Comparison of ENCODE assay signal across 17 cellular contexts in the genomic region with DNA sequence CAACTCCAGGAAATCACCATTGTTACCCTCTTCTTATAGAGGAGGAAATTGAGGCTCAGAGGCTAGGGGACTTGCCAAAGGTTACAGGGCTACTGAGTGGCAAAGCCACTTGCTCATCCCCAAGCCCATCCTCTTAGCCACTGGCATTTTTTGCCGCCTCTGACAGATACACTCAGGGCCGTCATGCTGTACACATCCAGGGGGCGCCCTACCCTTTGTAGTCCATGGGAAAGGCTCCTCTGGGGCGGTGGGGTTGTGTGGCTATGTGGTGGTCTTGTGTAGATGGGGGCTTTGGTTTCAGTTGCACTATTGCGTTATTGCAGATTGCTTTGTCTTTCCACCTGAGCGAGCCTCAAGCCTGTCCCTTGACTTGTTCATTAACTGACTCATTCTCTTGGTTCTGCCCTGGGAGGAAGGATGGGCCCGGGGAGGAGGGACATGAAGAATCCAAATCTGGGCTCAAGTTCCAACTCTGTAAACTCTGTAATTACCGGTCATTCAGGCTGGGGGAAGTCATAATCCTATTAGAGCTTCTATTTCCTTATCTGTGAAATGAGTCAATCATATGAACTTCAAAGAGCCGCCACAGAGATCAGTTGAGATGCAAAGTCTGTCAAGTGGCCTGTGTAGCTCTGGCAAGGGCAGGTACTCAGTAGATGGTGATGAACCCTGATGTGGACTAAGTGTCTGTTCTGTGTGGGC. TPM values are rescaled to one million over a fixed set of nuclear protein-coding genes. Genes with fewer than 3 reads are reported as not detected.
DNase-seq lines count a peak whose midpoint lies in the region; ATAC-seq and TF ChIP-seq lines count a peak whose summit lies in the region.
"Had no signal": no experiment of that assay in that cellular context is flagged by ENCODE, and none has a peak within 500 bp of the region (broad histone marks: within the 10 kb centered on the region; RNA-seq: fewer than 3 reads in every experiment).

No MANE protein-coding gene starts in this region.

- no peak for TF ChIP-seq RAD21 in HCT116 (IDR thresholded peaks at IDR 0.05; ENCODE audit: low read depth)

- no peak overlapping the region for H3K18ac ChIP-seq in mesenchymal stem cell (ENCODE audit: low read depth in 1 of 2, low read length in 2 of 2)

- H3K4me3 Mint-ChIP-seq in Caco-2 (ENCODE audit: unreplicated experiment): peak overlapping the region; percentile 20
- H3K4me3 Mint-ChIP-seq in activated CD4-positive, alpha-beta T cell treated with anti-CD3 and anti-CD28 coated beads, Interleukin-2, amount 10 ng/mL, durations not matched to agents 7 days and 5 days: no peak overlapping the region
- H3K4me3 Mint-ChIP-seq: CD8-positive, alpha-beta T cell; central memory CD8-positive, alpha-beta T cell had no signal

- no peaks in the 10 kb centered on the region for H3K27me3 Mint-ChIP-seq in Caco-2 (ENCODE audit: insufficient read depth, unreplicated experiment)
- peaks cover 30% of the 10 kb centered on the region for H3K27me3 Mint-ChIP-seq in activated CD4-positive, alpha-beta T cell treated with anti-CD3 and anti-CD28 coated beads, Interleukin-2, amount 10 ng/mL, durations not matched to agents 7 days and 5 days

- no peak overlapping the region for H2AK5ac ChIP-seq in mesenchymal stem cell (ENCODE audit: low read length, severe bottlenecking)

- intact Hi-C loops in Caco-2 (cut with micrococcal nuclease; ENCODE audit: unreplicated experiment) (loop anchor here (1.0 to 2.0 kb wide), 3 partner anchors 83 to 436 kb away; no protein-coding TSS in a partner anchor), HCT116 (cut with micrococcal nuclease) (no loop called here)

- POLR2A ChIA-PET in Caco-2 (lab: Charles Lee): interaction anchor here (0.5 to 0.6 kb wide), 2 partner anchors 11 to 244 kb away, joined by 3 to 6 read pairs; no protein-coding TSS in a partner anchor
- POLR2A ChIA-PET in HCT116 (lab: Charles Lee): no interaction called here
- POLR2A ChIA-PET in activated CD4-positive, alpha-beta T cell treated with anti-CD3 and anti-CD28 coated beads, Interleukin-2, amount 10 ng/mL, durations not matched to agents 7 days and 5 days (lab: Charles Lee): no interaction called here

- no peaks in the 10 kb centered on the region for H3K36me3 ChIP-seq in Caco-2 (ENCODE audit: control insufficient read depth, insufficient read depth, low read length)
- H3K36me3 ChIP-seq in HCT116 (ENCODE audit: control insufficient read depth in 1 of 2, insufficient read depth in 2 of 2, low read length in 2 of 2): no peaks in the 10 kb centered on the region
- no peaks in the 10 kb centered on the region for H3K36me3 ChIP-seq in WERI-Rb-1
- H3K36me3 ChIP-seq in mesenchymal stem cell (ENCODE audit: control insufficient read depth in 1 of 2, insufficient read depth in 2 of 2, low read depth in 1 of 2, low read length in 2 of 2): no peaks in the 10 kb centered on the region

- peak; percentile 60 for ATAC-seq in HCT116
- ATAC-seq: CD8-positive, alpha-beta T cell; left ventricle myocardium superior had no signal

- H4K8ac ChIP-seq in mesenchymal stem cell (ENCODE audit: low read length): no peak overlapping the region

- no peak overlapping the region for H4K91ac ChIP-seq in mesenchymal stem cell (ENCODE audit: low read length)

- H3K27me3 ChIP-seq in Caco-2 (replicated peaks; ENCODE audit: control insufficient read depth, insufficient read depth, low read length): no peaks in the 10 kb centered on the region
- no peaks in the 10 kb centered on the region for H3K27me3 ChIP-seq in HCT116 (ENCODE audit: insufficient read depth, low read length)
- H3K27me3 ChIP-seq in WERI-Rb-1 (ENCODE audit: insufficient read depth, low read depth, severe bottlenecking): no peaks in the 10 kb centered on the region
- peaks cover 70 to 86% of the 10 kb centered on the region in 2 experiments for H3K27me3 ChIP-seq in mesenchymal stem cell (ENCODE audit: control insufficient read depth in 1 of 2, insufficient read depth in 1 of 2, low read length in 2 of 2)

- no peak overlapping the region for H3K4me3 ChIP-seq in Caco-2 (ENCODE audit: low read depth, low read length)
- no peak overlapping the region for H3K4me3 ChIP-seq in HCT116 (replicated peaks in 1 of 2; ENCODE audit: low read depth in 1 of 2, low read length in 2 of 2)
- H3K4me3 ChIP-seq in WERI-Rb-1 (ENCODE audit: low read depth, low read length): no peak overlapping the region
- no peak overlapping the region for H3K4me3 ChIP-seq in mesenchymal stem cell (ENCODE audit: insufficient read depth in 1 of 2, low read depth in 1 of 2, low read length in 2 of 2)

- peak overlapping the region; percentile 54 for H3K27ac Mint-ChIP-seq in Caco-2 (ENCODE audit: unreplicated experiment)
- no peak overlapping the region for H3K27ac Mint-ChIP-seq in activated CD4-positive, alpha-beta T cell treated with anti-CD3 and anti-CD28 coated beads, Interleukin-2, amount 10 ng/mL, durations not matched to agents 7 days and 5 days
- H3K27ac Mint-ChIP-seq: activated T-helper 2 cell treated with anti-CD3 and anti-CD28 coated beads, Interferon-gamma antibody, Interleukin-2, Interleukin-4, amounts not matched to agents 10 μg/mL and 5 μg/mL and 100 μg/mL, durations not matched to agents 14 hours and 24 hours and 36 hours; CD8-positive, alpha-beta T cell had no signal

- H3K4me2 ChIP-seq in HCT116 (ENCODE audit: low read length): no peak overlapping the region
- no peak overlapping the region for H3K4me2 ChIP-seq in mesenchymal stem cell (ENCODE audit: low read length, poor library complexity, severe bottlenecking)

- no peak overlapping the region for H2BK120ac ChIP-seq in mesenchymal stem cell (ENCODE audit: low read depth, low read length)

- H3K9ac ChIP-seq in HCT116 (ENCODE audit: low read length): no peak overlapping the region
- no peak overlapping the region for H3K9ac ChIP-seq in mesenchymal stem cell (ENCODE audit: low read length)

- 63% methylated on average over 9 of the region's 9 CpGs for WGBS in mesenchymal stem cell

- H3K4ac ChIP-seq in mesenchymal stem cell (ENCODE audit: low read depth in 1 of 2, low read length in 2 of 2): no peak overlapping the region

- H3K4me1 ChIP-seq in Caco-2 (peaks cover 63% of the 10 kb centered on the region), HCT116 (ENCODE audit: control insufficient read depth in 1 of 2, insufficient read depth in 2 of 2, low read length in 2 of 2) (peaks cover 4 to 13% of the 10 kb centered on the region in 2 experiments; a peak in 2 of 4 replicates), mesenchymal stem cell (ENCODE audit: control insufficient read depth, insufficient read depth, low read depth, low read length) (peaks cover 5% of the 10 kb centered on the region)

- H2BK5ac ChIP-seq in mesenchymal stem cell (ENCODE audit: low read depth, low read length, poor library complexity, severe bottlenecking): no peak overlapping the region

- H2AFZ ChIP-seq in HCT116 (ENCODE audit: low read depth, low read length, poor library complexity, severe bottlenecking) (no peak overlapping the region), mesenchymal stem cell (ENCODE audit: low read depth, low read length) (no peak overlapping the region)

- DNase-seq in Caco-2 (peak; percentile 92 to 94), HCT116 (ENCODE audit: low read depth, low spot score) (no peak), WERI-Rb-1 (peak; percentile 47), left kidney (ENCODE audit: low read depth, low spot score) (peak; percentile 14), mesenchymal stem cell (no peak), NCI-H69 (lab: John Stamatoyannopoulos, UW) (no peak), cerebellum (ENCODE audit: low spot score) (no peak)
- no peak for DNase-seq in activated CD4-positive, alpha-beta T cell treated with anti-CD3 and anti-CD28 coated beads, Interleukin-2, amount 10 ng/mL, durations not matched to agents 7 days and 5 days
- DNase-seq: amniotic stem cell; CD8-positive, alpha-beta T cell; left ventricle myocardium superior; NCI-H1048; NCI-H2107; stimulated activated CD4-positive, alpha-beta T cell treated with anti-CD3 and anti-CD28 coated beads, Interleukin-12 subunit alpha, Interleukin-12 subunit beta, amount 100 ng/mL, for 4 hours; stimulated activated naive CD4-positive, alpha-beta T cell treated with Interleukin-2 at 50 U/mL for 16 hours had no signal

- H3K23ac ChIP-seq in mesenchymal stem cell (ENCODE audit: low read length in 2 of 2): no peak overlapping the region

- BruUV-seq in Caco-2 (replicated peaks; lab: Mats Ljungman, UMichigan) (no TSS peak), HCT116 (replicated peaks; lab: Mats Ljungman, UMichigan) (no TSS peak)

- no peaks in the 10 kb centered on the region for H3K9me3 Mint-ChIP-seq in Caco-2 (ENCODE audit: unreplicated experiment)
- no peaks in the 10 kb centered on the region for H3K9me3 Mint-ChIP-seq in activated CD4-positive, alpha-beta T cell treated with anti-CD3 and anti-CD28 coated beads, Interleukin-2, amount 10 ng/mL, durations not matched to agents 7 days and 5 days
- H3K9me3 Mint-ChIP-seq: activated T-helper 2 cell treated with anti-CD3 and anti-CD28 coated beads, Interferon-gamma antibody, Interleukin-2, Interleukin-4, amounts not matched to agents 10 μg/mL and 5 μg/mL and 100 μg/mL, durations not matched to agents 14 hours and 24 hours and 36 hours; CD8-positive, alpha-beta T cell; central memory CD8-positive, alpha-beta T cell had no signal

- no peaks in the 10 kb centered on the region for H4K20me1 ChIP-seq in HCT116 (ENCODE audit: insufficient read depth)

- CTCF ChIA-PET in Caco-2 (lab: Charles Lee) (interaction anchor here (0.5 to 3.3 kb wide), 20 partner anchors 11 to 367 kb away, joined by 3 to 22 read pairs (median 3); partner anchors contain the start of gene LYRM9), HCT116 (lab: Charles Lee) (interaction anchor here (2.3 kb wide), 1 partner anchor 8 kb away, joined by 14 read pairs; no protein-coding TSS in a partner anchor)
- CTCF ChIA-PET in activated CD4-positive, alpha-beta T cell treated with anti-CD3 and anti-CD28 coated beads, Interleukin-2, amount 10 ng/mL, durations not matched to agents 7 days and 5 days (lab: Charles Lee): interaction anchor here (14.8 kb wide), 1 partner anchor 85 kb away, joined by 225 read pairs; no protein-coding TSS in a partner anchor

- H2BK12ac ChIP-seq in mesenchymal stem cell (ENCODE audit: low read length in 2 of 2): no peak overlapping the region

- no peak overlapping the region for H2BK15ac ChIP-seq in mesenchymal stem cell (ENCODE audit: low read depth, poor library complexity, severe bottlenecking)

- no peak overlapping the region for H3K14ac ChIP-seq in mesenchymal stem cell (ENCODE audit: low read length in 2 of 2)

- no peak for TF ChIP-seq POLR2A in HCT116 (IDR thresholded peaks at IDR 0.05; ENCODE audit: borderline replicate concordance, extremely low read depth, insufficient read depth, insufficient read length)

- H3K27ac ChIP-seq in HCT116 (ENCODE audit: low read depth, low read length) (no peak overlapping the region), WERI-Rb-1 (no peak overlapping the region), mesenchymal stem cell (ENCODE audit: low read length, poor library complexity, severe bottlenecking) (no peak overlapping the region)

- no peaks in the 10 kb centered on the region for H3K9me3 ChIP-seq in Caco-2
- no peaks in the 10 kb centered on the region for H3K9me3 ChIP-seq in HCT116 (ENCODE audit: control insufficient read depth in 1 of 2, insufficient read depth in 1 of 2, low read depth in 1 of 2, low read length in 2 of 2)
- no peaks in the 10 kb centered on the region for H3K9me3 ChIP-seq in WERI-Rb-1 (ENCODE audit: severe bottlenecking)
- no peaks in the 10 kb centered on the region for H3K9me3 ChIP-seq in mesenchymal stem cell (ENCODE audit: control insufficient read depth, low read length)

- TF ChIP-seq CTCF in Caco-2 (IDR thresholded peaks at IDR 0.05; ENCODE audit: insufficient read depth in 1 of 2, low read depth in 1 of 2, low read length in 1 of 2, severe bottlenecking in 1 of 2, unreplicated experiment in 1 of 2) (peak; percentile 48 to 59), HCT116 (IDR thresholded peaks at IDR 0.05 in 2 of 3, conservative IDR thresholded peaks at IDR 0.05 in 1 of 3; ENCODE audit: borderline replicate concordance in 1 of 3, insufficient read depth in 1 of 3, low read depth in 2 of 3, low read length in 2 of 3) (peak in 2 of 3 experiments; percentile 26 to 43; a peak in 3 of 6 replicates), WERI-Rb-1 (IDR thresholded peaks at IDR 0.05; ENCODE audit: low read depth, low read length) (peak; percentile 47)

- H3K4me1 Mint-ChIP-seq in Caco-2 (ENCODE audit: low read depth, unreplicated experiment): peaks cover 60% of the 10 kb centered on the region
- peaks cover 7% of the 10 kb centered on the region for H3K4me1 Mint-ChIP-seq in activated CD4-positive, alpha-beta T cell treated with anti-CD3 and anti-CD28 coated beads, Interleukin-2, amount 10 ng/mL, durations not matched to agents 7 days and 5 days

- RAD21 ChIA-PET in HCT116 (lab: Charles Lee; ENCODE audit: low non-redundant PET in 1 of 2, low total read pairs in 2 of 2, uncharacterized antibody in 2 of 2, unreplicated experiment in 2 of 2): interaction anchor here in 1 of 2 experiments (1.3 kb wide), 1 partner anchor 82 kb away, joined by 3 read pairs; no protein-coding TSS in a partner anchor

- H3K9me2 ChIP-seq in HCT116 (ENCODE audit: insufficient read depth): no peaks in the 10 kb centered on the region

- peaks cover 5% of the 10 kb centered on the region for H3K36me3 Mint-ChIP-seq in Caco-2 (ENCODE audit: insufficient read depth, unreplicated experiment)
- no peaks in the 10 kb centered on the region for H3K36me3 Mint-ChIP-seq in activated CD4-positive, alpha-beta T cell treated with anti-CD3 and anti-CD28 coated beads, Interleukin-2, amount 10 ng/mL, durations not matched to agents 7 days and 5 days (ENCODE audit: low read depth)
- H3K36me3 Mint-ChIP-seq: CD8-positive, alpha-beta T cell had no signal

- H3K79me2 ChIP-seq in HCT116 (ENCODE audit: insufficient read depth, low read length): no peaks in the 10 kb centered on the region

- H3K79me1 ChIP-seq in mesenchymal stem cell (replicated peaks; ENCODE audit: low read length, poor library complexity, severe bottlenecking): no peaks in the 10 kb centered on the region

RNA-seq across cellular contexts. Expression of gene NOS2, which starts 2.8 kb away (rescaled TPM):
- total RNA-seq in Caco-2 (2022) (19.0 and 21.1 TPM in 2 replicates), HCT116 (2021; ENCODE audit: unreplicated experiment) (0.07 TPM), cerebellum (0.36 TPM)
- polyA plus RNA-seq in HCT116 (2012): 0.13 and 0.16 TPM in 2 replicates
- not detected for polyA plus RNA-seq in mesenchymal stem cell (2013, experiment 1 of 2)
- not detected for polyA plus RNA-seq in mesenchymal stem cell (2013, experiment 2 of 2)
- total RNA-seq in activated CD4-positive, alpha-beta T cell treated with anti-CD3 and anti-CD28 coated beads, Interleukin-2, amount 10 ng/mL, durations not matched to agents 7 days and 5 days: not detected
- total RNA-seq: activated T-helper 2 cell treated with anti-CD3 and anti-CD28 coated beads, Interferon-gamma antibody, Interleukin-2, Interleukin-4, amounts not matched to agents 10 μg/mL and 5 μg/mL and 100 μg/mL, durations not matched to agents 14 hours and 24 hours and 36 hours had no signal

Comparison
In these comparisons a context has a peak if more than half of its experiments do, and no peak if none do; other contexts are left out.
1. DNase-seq: peak in Caco-2 (2 of 2), WERI-Rb-1 (single experiment) and left kidney (single experiment); none in HCT116 (single experiment), mesenchymal stem cell (single experiment), NCI-H69 (single experiment), activated CD4-positive, alpha-beta T cell treated with anti-CD3 and anti-CD28 coated beads, Interleukin-2, amount 10 ng/mL, durations not matched to agents 7 days and 5 days (single experiment) and cerebellum (single experiment).
2. RNA of gene NOS2, which starts 2.8 kb away (total RNA-seq): 19.0 to 21.1 TPM in Caco-2; 0.36 TPM in cerebellum (single experiment), 0.07 TPM in HCT116 (single experiment) and not detected in activated CD4-positive, alpha-beta T cell treated with anti-CD3 and anti-CD28 coated beads, Interleukin-2, amount 10 ng/mL, durations not matched to agents 7 days and 5 days; every median in the first group is over 10 times any median in the second.
3. Peak in every context shown above with its lines, with median percentiles within 50 percentile points of each other: CTCF ChIP-seq.